16 cellular contexts compared by ENCODE assay signal in the genomic region with DNA sequence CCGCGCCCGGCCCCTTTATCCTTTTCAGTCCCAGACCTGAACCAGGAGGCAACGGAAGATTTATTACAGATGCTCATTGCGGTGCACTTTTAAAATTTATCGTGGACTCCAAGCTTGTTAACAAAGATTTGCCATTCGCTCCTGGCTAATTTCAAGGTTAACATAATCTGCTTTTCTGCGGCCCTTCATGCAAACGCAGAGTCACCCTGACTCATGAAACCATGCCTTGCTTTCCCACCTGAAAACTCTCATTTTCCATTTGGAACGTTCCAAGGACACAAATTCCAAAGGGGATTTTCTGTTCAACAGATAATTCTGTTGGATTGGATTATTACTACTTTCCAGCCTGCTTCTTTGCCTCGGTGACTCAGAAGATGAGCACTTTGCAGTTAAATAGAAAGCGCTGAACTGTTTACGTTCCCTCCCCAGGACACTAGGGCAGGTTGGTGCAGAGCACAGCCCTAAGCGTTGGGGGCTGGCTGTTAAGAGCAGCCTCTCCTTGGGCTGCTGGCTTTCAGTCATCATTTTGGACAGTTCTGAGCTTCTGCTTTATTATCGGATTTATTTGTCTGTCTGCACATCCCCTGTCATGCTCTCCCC. TPM values are rescaled to one million over a fixed set of nuclear protein-coding genes. Genes with fewer than 3 reads are reported as not detected.
DNase-seq lines count a peak whose midpoint lies in the region; ATAC-seq, FAIRE-seq and TF ChIP-seq lines count a peak whose summit lies in the region.
"Had no signal": no experiment of that assay in that cellular context is flagged by ENCODE, and none has a peak within 500 bp of the region (broad histone marks: within the 10 kb centered on the region; RNA-seq: fewer than 3 reads in every experiment).

No MANE protein-coding gene starts in this region.

- H4K5ac ChIP-seq in H1 (ENCODE audit: insufficient read length, low read depth, low read length), result peak overlapping the region; percentile 44

- H3K4me3 ChIP-seq in PC-3 (ENCODE audit: low read length) (no peak overlapping the region), H1 (ENCODE audit: extremely low read depth in 1 of 4, insufficient read depth in 2 of 4, low read depth in 3 of 4, low read length in 4 of 4) (no peak overlapping the region), thyroid gland (replicated peaks in 1 of 3) (no peak overlapping the region)
- H3K4me3 ChIP-seq: pancreas, SK-N-MC had no signal

- no peak overlapping the region; the same call in 1 of the 2 replicates for H2BK20ac ChIP-seq in H1 (ENCODE audit: low read length)

- H3K4me2 ChIP-seq in PC-3 (ENCODE audit: low read length) (no peak overlapping the region), H1 (ENCODE audit: insufficient read depth in 1 of 2, low read depth in 2 of 2, low read length in 2 of 2) (peak overlapping the region; percentile 55 to 56)

- no peak for TF ChIP-seq RAD21 in H1 (IDR thresholded peaks at IDR 0.05 in 1 of 2, conservative IDR thresholded peaks at IDR 0.05 in 1 of 2; ENCODE audit: low read depth in 2 of 2, low read length in 2 of 2)

- no peak overlapping the region for H3K9ac ChIP-seq in PC-3 (ENCODE audit: low read length)
- H3K9ac ChIP-seq in H1 (replicated peaks in 1 of 4; ENCODE audit: extremely low read depth in 1 of 4, low read depth in 3 of 4, low read length in 3 of 4), result no peak overlapping the region

- H2AFZ ChIP-seq in PC-3 (ENCODE audit: low read length) (peak overlapping the region; percentile 51), H1 (ENCODE audit: low read length) (peak overlapping the region; percentile 78; the same call in 1 of the 2 replicates)

- no peaks in the 10 kb centered on the region for H3K27me3 Mint-ChIP-seq in activated CD4-positive, alpha-beta T cell treated with anti-CD3 and anti-CD28 coated beads, Interleukin-2, amount 10 ng/mL, durations not matched to agents 7 days and 5 days
- H3K27me3 Mint-ChIP-seq in nephron progenitor cell (ENCODE audit: low read depth, poor library complexity), result no peaks in the 10 kb centered on the region
- H3K27me3 Mint-ChIP-seq in HFFc6 (ENCODE audit: insufficient read depth), result peaks cover 24% of the 10 kb centered on the region

- no peak for TF ChIP-seq EP300 in H1 (IDR thresholded peaks at IDR 0.05; ENCODE audit: borderline replicate concordance in 1 of 2, low read depth in 2 of 2, low read length in 2 of 2)

- H2BK12ac ChIP-seq in H1 (ENCODE audit: low read depth, low read length), result no peak overlapping the region

- no peaks in the 10 kb centered on the region for H3K36me3 ChIP-seq in PC-3 (ENCODE audit: low read depth, low read length)
- no peaks in the 10 kb centered on the region for H3K36me3 ChIP-seq in H1 (ENCODE audit: control insufficient read depth in 2 of 4, insufficient read depth in 4 of 4, low read length in 3 of 4)
- no peaks in the 10 kb centered on the region for H3K36me3 ChIP-seq in thyroid gland
- H3K36me3 ChIP-seq: pancreas had no signal

- H3K56ac ChIP-seq in H1 (replicated peaks; ENCODE audit: insufficient read length, low read depth, low read length), result no peak overlapping the region

- POLR2A ChIA-PET in activated CD4-positive, alpha-beta T cell treated with anti-CD3 and anti-CD28 coated beads, Interleukin-2, amount 10 ng/mL, durations not matched to agents 7 days and 5 days (lab: Charles Lee), result no interaction called here
- POLR2A ChIA-PET in PC-3 (lab: Charles Lee; ENCODE audit: unreplicated experiment), result no interaction called here
- POLR2A ChIA-PET in H1 (lab: Charles Lee; ENCODE audit: partially characterized antibody), result no interaction called here

- peaks cover 73% of the 10 kb centered on the region for H3K4me1 Mint-ChIP-seq in activated CD4-positive, alpha-beta T cell treated with anti-CD3 and anti-CD28 coated beads, Interleukin-2, amount 10 ng/mL, durations not matched to agents 7 days and 5 days
- peaks cover 77% of the 10 kb centered on the region for H3K4me1 Mint-ChIP-seq in nephron progenitor cell
- H3K4me1 Mint-ChIP-seq in HFFc6 (ENCODE audit: low read depth), result no peaks in the 10 kb centered on the region

- H3K23ac ChIP-seq in H1 (ENCODE audit: insufficient read length), result no peak overlapping the region

- no peak for ATAC-seq in PC-3
- ATAC-seq: pancreas had no signal

- no peak overlapping the region for H4K91ac ChIP-seq in H1 (replicated peaks; ENCODE audit: insufficient read length, low read length)

- H3K79me1 ChIP-seq in H1 (ENCODE audit: low read depth, low read length), result no peaks in the 10 kb centered on the region

- H3K9me2 ChIP-seq in PC-3 (replicated peaks; ENCODE audit: low read length), result no peaks in the 10 kb centered on the region

- peaks cover 51% of the 10 kb centered on the region for H3K36me3 Mint-ChIP-seq in activated CD4-positive, alpha-beta T cell treated with anti-CD3 and anti-CD28 coated beads, Interleukin-2, amount 10 ng/mL, durations not matched to agents 7 days and 5 days (ENCODE audit: low read depth)
- H3K36me3 Mint-ChIP-seq in nephron progenitor cell (ENCODE audit: low read depth) (no peaks in the 10 kb centered on the region), HFFc6 (ENCODE audit: low read depth) (no peaks in the 10 kb centered on the region)

- no peak overlapping the region for H3K4me3 Mint-ChIP-seq in activated CD4-positive, alpha-beta T cell treated with anti-CD3 and anti-CD28 coated beads, Interleukin-2, amount 10 ng/mL, durations not matched to agents 7 days and 5 days
- no peak overlapping the region for H3K4me3 Mint-ChIP-seq in nephron progenitor cell
- no peak overlapping the region for H3K4me3 Mint-ChIP-seq in HFFc6
- H3K4me3 Mint-ChIP-seq: activated T-helper 1 cell treated with anti-CD3 and anti-CD28 coated beads, Interleukin-12 subunit alpha, Interleukin-12 subunit beta, Interleukin-2, Interleukin-4 antibody, amounts not matched to agents 30 ng/mL and 10 ng/mL and 1 ng/mL, durations not matched to agents 14 hours and 24 hours and 36 hours had no signal

- no peak for FAIRE-seq in H1 (lab: Jason Lieb, UNC)
- FAIRE-seq: pancreas had no signal

- H3K27ac ChIP-seq in PC-3 (ENCODE audit: low read length) (no peak overlapping the region), H1 (ENCODE audit: low read depth, low read length) (no peak overlapping the region), thyroid gland (no peak overlapping the region)
- H3K27ac ChIP-seq: epithelial cell of prostate, pancreas, SK-N-MC had no signal

- H3K79me2 ChIP-seq in PC-3 (ENCODE audit: low read length), result no peaks in the 10 kb centered on the region
- H3K79me2 ChIP-seq in H1 (ENCODE audit: control insufficient read depth in 1 of 2, insufficient read depth in 2 of 2, low read length in 2 of 2), result no peaks in the 10 kb centered on the region

- WGBS in H1 (ENCODE audit: extremely low coverage in 1 of 2, insufficient coverage in 1 of 2, insufficient read length in 1 of 2, insufficient replicate concordance in 2 of 2, low coverage in 1 of 2, low lambda C conversion rate in 2 of 2, missing lambda C conversion rate in 1 of 2), 2 experiments, result 64% methylated on average over 15 of the region's 15 CpGs; no CpG with 5 or more reads in 1 of the 2 experiments
- 89 to 93% methylated on average over 15 of the region's 15 CpGs for WGBS in thyroid gland, 2 donors

- peak overlapping the region; percentile 25 for H3K27ac Mint-ChIP-seq in activated CD4-positive, alpha-beta T cell treated with anti-CD3 and anti-CD28 coated beads, Interleukin-2, amount 10 ng/mL, durations not matched to agents 7 days and 5 days
- H3K27ac Mint-ChIP-seq in nephron progenitor cell (peak overlapping the region; percentile 70), HFFc6 (no peak overlapping the region; the same call in 1 of the 2 replicates)
- H3K27ac Mint-ChIP-seq: activated T-helper 1 cell treated with anti-CD3 and anti-CD28 coated beads, Interleukin-12 subunit alpha, Interleukin-12 subunit beta, Interleukin-2, Interleukin-4 antibody, amounts not matched to agents 30 ng/mL and 10 ng/mL and 1 ng/mL, durations not matched to agents 14 hours and 24 hours and 36 hours had no signal

- no peaks in the 10 kb centered on the region for H3K9me3 Mint-ChIP-seq in activated CD4-positive, alpha-beta T cell treated with anti-CD3 and anti-CD28 coated beads, Interleukin-2, amount 10 ng/mL, durations not matched to agents 7 days and 5 days
- H3K9me3 Mint-ChIP-seq in nephron progenitor cell, result no peaks in the 10 kb centered on the region
- no peaks in the 10 kb centered on the region for H3K9me3 Mint-ChIP-seq in HFFc6
- H3K9me3 Mint-ChIP-seq: activated T-helper 1 cell treated with anti-CD3 and anti-CD28 coated beads, Interleukin-12 subunit alpha, Interleukin-12 subunit beta, Interleukin-2, Interleukin-4 antibody, amounts not matched to agents 30 ng/mL and 10 ng/mL and 1 ng/mL, durations not matched to agents 14 hours and 24 hours and 36 hours had no signal

- CTCF ChIA-PET in activated CD4-positive, alpha-beta T cell treated with anti-CD3 and anti-CD28 coated beads, Interleukin-2, amount 10 ng/mL, durations not matched to agents 7 days and 5 days (lab: Charles Lee), result interaction anchor here (0.6 to 1.5 kb wide), 6 partner anchors 10 to 248 kb away, joined by 3 to 4 read pairs (median 3); no protein-coding TSS in a partner anchor
- CTCF ChIA-PET in PC-3 (lab: Charles Lee), result no interaction called here
- CTCF ChIA-PET in H1 (lab: Charles Lee; ENCODE audit: partially characterized antibody), result interaction anchor here (0.5 to 7.9 kb wide), 11 partner anchors 11 to 444 kb away, joined by 3 to 54 read pairs (median 3); no protein-coding TSS in a partner anchor

- H3K14ac ChIP-seq in H1 (ENCODE audit: insufficient read length), result no peak overlapping the region

- peak overlapping the region; percentile 9; the same call in 1 of the 2 replicates for H4K8ac ChIP-seq in H1 (ENCODE audit: extremely low read depth, insufficient read depth, low read length)

- no peak for TF ChIP-seq POLR2A in H1 (IDR thresholded peaks at IDR 0.05; ENCODE audit: control extremely low read depth in 1 of 2, low read depth in 2 of 2, low read length in 2 of 2)
- TF ChIP-seq POLR2A in thyroid gland (IDR thresholded peaks at IDR 0.05), result no peak

- no peak for TF ChIP-seq CTCF in PC-3 (conservative IDR thresholded peaks at IDR 0.05; ENCODE audit: low read depth, low read length)
- TF ChIP-seq CTCF in H1 (IDR thresholded peaks at IDR 0.05; ENCODE audit: control extremely low read depth in 1 of 3, insufficient read depth in 1 of 3, low read depth in 1 of 3, low read length in 3 of 3), result no peak
- no peak for TF ChIP-seq CTCF in nephron progenitor cell (IDR thresholded peaks at IDR 0.05)
- TF ChIP-seq CTCF in HFFc6 (IDR thresholded peaks at IDR 0.05), result no peak
- no peak for TF ChIP-seq CTCF in thyroid gland (IDR thresholded peaks at IDR 0.05)

- no TSS peak for BruUV-seq in PC-3 (replicated peaks; lab: Mats Ljungman, UMichigan)

- no peaks in the 10 kb centered on the region for H4K20me1 ChIP-seq in PC-3 (ENCODE audit: low read length)
- no peaks in the 10 kb centered on the region for H4K20me1 ChIP-seq in H1 (replicated peaks in 1 of 2; ENCODE audit: control insufficient read depth in 1 of 2, insufficient read depth in 2 of 2, low read length in 2 of 2)

- H3K27me3 ChIP-seq in PC-3 (ENCODE audit: low read length), result no peaks in the 10 kb centered on the region
- no peaks in the 10 kb centered on the region for H3K27me3 ChIP-seq in H1 (replicated peaks in 1 of 4; ENCODE audit: control insufficient read depth in 3 of 4, extremely low read depth in 1 of 4, insufficient read depth in 3 of 4, low read length in 3 of 4)
- no peaks in the 10 kb centered on the region for H3K27me3 ChIP-seq in thyroid gland
- H3K27me3 ChIP-seq: pancreas had no signal

- no peak overlapping the region for H2AK5ac ChIP-seq in H1 (ENCODE audit: low read depth, low read length)

- H3K23me2 ChIP-seq in H1 (ENCODE audit: low read depth, low read length), result no peaks in the 10 kb centered on the region

- H3K18ac ChIP-seq in H1 (ENCODE audit: extremely low read depth, low read length), result 0 out of 2 replicates have a peak overlapping the region, but pooled peaks have one; percentile 22

- no peak for DNase-seq in activated CD4-positive, alpha-beta T cell treated with anti-CD3 and anti-CD28 coated beads, Interleukin-2, amount 10 ng/mL, durations not matched to agents 7 days and 5 days
- no peak for DNase-seq in activated CD4-positive, alpha-beta T cell treated with anti-CD3 and anti-CD28 coated beads for 48 hours
- DNase-seq in PC-3 (peak; percentile 17), H1 (ENCODE audit: low read depth in 1 of 2, low spot score in 2 of 2) (no peak), nephron progenitor cell (no peak), CD1c-positive myeloid dendritic cell (ENCODE audit: extremely low spot score) (no peak), HFFc6 (no peak), thyroid gland (no peak)
- DNase-seq: Caco-2, caudate nucleus, NCI-H2081, pancreas had no signal

- H3F3A ChIP-seq in PC-3 (ENCODE audit: low read length, unreplicated experiment), result no peaks in the 10 kb centered on the region

- intact Hi-C loops in PC-3 (cut with micrococcal nuclease), result no loop called here
- intact Hi-C loops in thyroid gland (cut with DNase I), result no loop called here

- H2BK5ac ChIP-seq in H1 (ENCODE audit: low read depth, low read length), result no peak overlapping the region

- H3K4ac ChIP-seq in H1 (replicated peaks; ENCODE audit: insufficient read length, low read depth, low read length), result no peak overlapping the region

- no peak overlapping the region for H2BK15ac ChIP-seq in H1 (ENCODE audit: low read length)

- H3K4me1 ChIP-seq in PC-3 (ENCODE audit: insufficient read depth, low read length) (no peaks in the 10 kb centered on the region), H1 (replicated peaks in 1 of 4; ENCODE audit: control insufficient read depth in 3 of 4, insufficient read depth in 4 of 4, low read length in 3 of 4) (peaks cover 1 to 11% (median 6%) of the 10 kb centered on the region in 4 experiments; a peak in 5 of 7 replicates), thyroid gland (peaks cover 5 to 16% of the 10 kb centered on the region in 2 donors)
- H3K4me1 ChIP-seq: Caco-2, pancreas had no signal

- no peak overlapping the region for H2BK120ac ChIP-seq in H1 (replicated peaks; ENCODE audit: low read depth, low read length)

- H3K9me3 ChIP-seq in PC-3 (ENCODE audit: low read length), result no peaks in the 10 kb centered on the region
- H3K9me3 ChIP-seq in H1 (ENCODE audit: insufficient read depth in 2 of 2, low read depth in 1 of 2, low read length in 1 of 2), result no peaks in the 10 kb centered on the region
- H3K9me3 ChIP-seq in thyroid gland, result no peaks in the 10 kb centered on the region
- H3K9me3 ChIP-seq: Caco-2, pancreas had no signal

RNA-seq across cellular contexts. Expression of a gene that starts 51.1 kb away (rescaled TPM):
- total RNA-seq in activated CD4-positive, alpha-beta T cell treated with anti-CD3 and anti-CD28 coated beads, Interleukin-2, amount 10 ng/mL, durations not matched to agents 7 days and 5 days, result 100 to 1,000 TPM; 251 to 261 TPM
- 0.17 TPM in 1 of 2 replicates, not detected in the other for total RNA-seq in PC-3 (2014; rRNA removed)
- 1.7 and 2.2 TPM in 2 replicates for total RNA-seq in H1 (2021; fragmentation: NEBNext Ultra II Directional; extraction: Animal tissue kit (Norgen Biotek cat#: 25700))
- 1.9 and 2.0 TPM in 2 replicates for polyA plus RNA-seq in H1 (2011; rRNA removed)
- polyA plus RNA-seq in H1 (2011; cell fraction: cytosol; rRNA removed), result 2.1 TPM
- 2.1 TPM for polyA plus RNA-seq in H1 (2011; cell fraction: nucleus; rRNA removed)
- polyA plus RNA-seq in H1 (2012, experiment 1 of 2), result 1.8 to 3.6 TPM (median 2.1 TPM) in 4 replicates
- polyA plus RNA-seq in H1 (2012, experiment 2 of 2), result 1.2 TPM
- 1.2 TPM for polyA plus RNA-seq in H1 (2013, experiment 1 of 2)
- 1.4 TPM for polyA plus RNA-seq in H1 (2013, experiment 2 of 2)
- 0.71 and 0.95 TPM in 2 replicates for polyA minus RNA-seq in H1 (2011; rRNA and poly(A)+ RNA removed)
- 1.5 TPM for polyA minus RNA-seq in H1 (2011; cell fraction: cytosol; rRNA and poly(A)+ RNA removed)
- polyA minus RNA-seq in H1 (2011; cell fraction: nucleus; rRNA and poly(A)+ RNA removed), result 0.40 TPM
- not detected for total RNA-seq in HFFc6 (2021; fragmentation: NEBNext Ultra II Directional; extraction: Animal tissue kit (Norgen Biotek cat#: 25700))
- total RNA-seq in thyroid gland, result 1 to 10 TPM; 1.3 to 3.1 (median 1.4) TPM
- total RNA-seq: Caco-2, lung microvascular endothelial cell had no signal

Comparison
In these comparisons a context has a peak if more than half of its experiments do, and no peak if none do; other contexts are left out.
1. RNA of a gene that starts 51.1 kb away (total RNA-seq): 251 to 261 TPM in activated CD4-positive, alpha-beta T cell treated with anti-CD3 and anti-CD28 coated beads, Interleukin-2, amount 10 ng/mL, durations not matched to agents 7 days and 5 days; 1.7 to 2.2 TPM in H1, 1.3 to 3.1 TPM in thyroid gland, 0.17 TPM in PC-3 and not detected in HFFc6; every median in the first group is over 10 times any median in the second.